In genomic region chr14:31286456-31287293, GRCh38 we compare ENCODE assay signal across 9 cellular contexts.
A peak's percentile ranks its signal among the peaks of the same experiment; 100 is the strongest.
DNase-seq lines count a peak whose midpoint lies in the region; ATAC-seq and TF ChIP-seq lines count a peak whose summit lies in the region.
"Had no signal": no experiment of that assay in that cellular context is flagged by ENCODE, and none has a peak within 500 bp of the region (broad histone marks: within the 10 kb centered on the region; RNA-seq: fewer than 3 reads in every experiment).

No MANE protein-coding gene starts in this region.

- no peaks in the 10 kb centered on the region for H3K27me3 Mint-ChIP-seq in MCF 10A (ENCODE audit: insufficient read depth, unreplicated experiment)
- H3K27me3 Mint-ChIP-seq in T-helper 17 cell, result no peaks in the 10 kb centered on the region

- H3K36me3 Mint-ChIP-seq in MCF 10A (ENCODE audit: insufficient read depth, unreplicated experiment) (no peaks in the 10 kb centered on the region), T-helper 17 cell (ENCODE audit: low read depth) (no peaks in the 10 kb centered on the region)

- H3K27ac Mint-ChIP-seq in MCF 10A (ENCODE audit: low read depth, unreplicated experiment), result no peak overlapping the region
- H3K27ac Mint-ChIP-seq in T-helper 17 cell, result no peak overlapping the region

- H3K4me3 Mint-ChIP-seq in MCF 10A (ENCODE audit: unreplicated experiment) (no peak overlapping the region), T-helper 17 cell (no peak overlapping the region)

- H3K27ac ChIP-seq in breast epithelium (no peak overlapping the region), foreskin keratinocyte (no peak overlapping the region), thyroid gland (no peak overlapping the region)

- no peaks in the 10 kb centered on the region for H3K9me3 ChIP-seq in breast epithelium
- H3K9me3 ChIP-seq in T-helper 17 cell (ENCODE audit: control insufficient read depth, low read length, poor library complexity, severe bottlenecking), result no peaks in the 10 kb centered on the region
- no peaks in the 10 kb centered on the region for H3K9me3 ChIP-seq in thyroid gland

- no peak for TF ChIP-seq CTCF in MCF 10A (IDR thresholded peaks at IDR 0.05; ENCODE audit: unreplicated experiment)
- no peak for TF ChIP-seq CTCF in breast epithelium (IDR thresholded peaks at IDR 0.05)
- peak; percentile 30 for TF ChIP-seq CTCF in foreskin keratinocyte (conservative IDR thresholded peaks at IDR 0.05)
- TF ChIP-seq CTCF in thyroid gland (IDR thresholded peaks at IDR 0.05), result peak in 4 of 6 experiments; percentile 13 to 30 (median 19)

- intact Hi-C loops in MCF 10A (cut with micrococcal nuclease) (no loop called here), breast epithelium (cut with DNase I; ENCODE audit: low total_unique reads) (no loop called here), thyroid gland (cut with DNase I) (no loop called here)

- ATAC-seq in T-helper 17 cell (peak; percentile 47), foreskin keratinocyte (peak; percentile 52), HG03097 (IDR thresholded peaks at IDR 0.05; ENCODE audit: low FRiP score, unreplicated experiment) (no peak)

- H3K27me3 ChIP-seq in breast epithelium, result no peaks in the 10 kb centered on the region
- no peaks in the 10 kb centered on the region for H3K27me3 ChIP-seq in foreskin keratinocyte
- no peaks in the 10 kb centered on the region for H3K27me3 ChIP-seq in thyroid gland

- TF ChIP-seq POLR2A in breast epithelium (IDR thresholded peaks at IDR 0.05) (no peak), thyroid gland (IDR thresholded peaks at IDR 0.05) (no peak)

- POLR2A ChIA-PET in MCF 10A (lab: Yijun Ruan, JAX), result no interaction called here

- H3K4me1 ChIP-seq in breast epithelium (no peaks in the 10 kb centered on the region), foreskin keratinocyte (no peaks in the 10 kb centered on the region), thyroid gland (peaks cover 0 to 6% of the 10 kb centered on the region in 2 donors)

- no TSS peak for BruUV-seq in MCF 10A (replicated peaks; lab: Mats Ljungman, UMichigan)

- no peaks in the 10 kb centered on the region for H3K36me3 ChIP-seq in breast epithelium
- no peaks in the 10 kb centered on the region for H3K36me3 ChIP-seq in thyroid gland

- H3K4me1 Mint-ChIP-seq in MCF 10A (ENCODE audit: insufficient read depth, unreplicated experiment), result peaks cover 6% of the 10 kb centered on the region
- peaks cover 3% of the 10 kb centered on the region for H3K4me1 Mint-ChIP-seq in T-helper 17 cell

- peak; percentile 17 for DNase-seq in MCF 10A (ENCODE audit: unreplicated experiment)
- DNase-seq in breast epithelium (ENCODE audit: low spot score in 2 of 2), result no peak
- DNase-seq in T-helper 17 cell, result peak in 1 of 3 donors; percentile 6
- DNase-seq in foreskin keratinocyte, result no peak
- peak in 1 of 2 donors; percentile 15 for DNase-seq in thyroid gland
- no peak for DNase-seq in anterior cingulate cortex (lab: John Stamatoyannopoulos, UW)
- no peak for DNase-seq in A172 (ENCODE audit: low spot score)
- DNase-seq: NCI-H2171 treated with DMSO at 0.1 percent for 48 hours had no signal

- no peak overlapping the region for H3K4me3 ChIP-seq in breast epithelium
- no peak overlapping the region for H3K4me3 ChIP-seq in thyroid gland (replicated peaks in 1 of 3)

- no peaks in the 10 kb centered on the region for H3K9me3 Mint-ChIP-seq in MCF 10A (ENCODE audit: unreplicated experiment)

- CTCF ChIA-PET in MCF 10A (lab: Yijun Ruan, JAX), result interaction anchor here (0.6 to 0.9 kb wide), 5 partner anchors 10 to 216 kb away, joined by 3 to 4 read pairs (median 3); no protein-coding TSS in a partner anchor

- WGBS in thyroid gland, 2 donors, result 91 to 93% methylated on average over 12 of the region's 12 CpGs

Comparison
In these comparisons a context has a peak if more than half of its experiments do, and no peak if none do; other contexts are left out.
1. CTCF ChIP-seq: peak in foreskin keratinocyte (single experiment) and thyroid gland (4 of 6); none in MCF 10A (single experiment) and breast epithelium (0 of 3).